In the genomic region with DNA sequence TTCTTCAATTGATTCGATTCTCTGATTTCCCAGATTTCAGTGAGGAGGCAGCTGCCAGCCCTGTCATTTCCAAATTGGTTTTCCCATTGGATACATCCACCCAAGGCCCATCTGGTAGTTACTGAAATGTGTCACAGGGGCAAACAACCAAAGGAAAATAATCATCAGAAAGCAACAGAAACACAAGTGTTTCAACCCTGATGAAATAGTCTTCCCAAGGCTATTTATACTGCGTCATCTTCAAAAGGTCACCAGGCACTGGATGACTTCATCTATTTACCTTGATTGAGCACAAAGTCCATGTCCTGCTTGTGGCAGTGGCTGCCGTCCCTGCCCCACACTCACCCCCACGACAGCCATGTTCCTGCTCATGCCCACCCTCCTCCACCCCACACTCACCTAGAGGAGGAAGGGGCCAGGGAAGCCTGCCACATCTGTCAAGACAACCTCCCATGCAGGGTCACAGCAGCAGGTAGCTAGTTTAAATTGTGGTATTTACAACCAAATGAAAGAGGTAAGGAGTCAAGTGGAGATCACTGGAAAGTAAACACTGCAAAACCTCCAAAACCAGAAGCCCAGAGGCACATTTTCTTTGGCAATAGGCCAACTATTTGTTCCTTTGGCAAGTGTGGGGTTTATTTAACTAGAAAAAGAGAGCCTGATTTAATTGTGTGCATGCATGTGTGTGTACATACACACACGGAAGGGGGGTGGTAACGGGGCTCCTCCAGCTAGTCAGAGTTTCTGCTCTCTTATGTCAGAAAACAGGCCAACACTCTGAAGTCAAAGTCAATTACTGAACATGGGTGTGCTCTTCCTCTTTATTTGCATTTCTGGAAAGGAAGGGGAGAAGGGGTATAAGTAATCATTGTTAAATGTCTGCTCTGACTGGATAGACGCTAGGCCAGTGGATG, we compare ENCODE assay signal across 11 cellular contexts. TPM values are rescaled to one million over a fixed set of nuclear protein-coding genes. Genes with fewer than 3 reads are reported as not detected.
DNase-seq lines count a peak whose midpoint lies in the region; ATAC-seq and TF ChIP-seq lines count a peak whose summit lies in the region.
"Had no signal": no experiment of that assay in that cellular context is flagged by ENCODE, and none has a peak within 500 bp of the region (broad histone marks: within the 10 kb centered on the region; RNA-seq: fewer than 3 reads in every experiment).

No MANE protein-coding gene starts in this region.

- ATAC-seq in GM21737 (IDR thresholded peaks at IDR 0.05; ENCODE audit: unreplicated experiment): no peak
- ATAC-seq: activated naive CD8-positive, alpha-beta T cell treated with anti-CD3 and anti-CD28 coated beads, Interleukin-2, amount 50 U/mL, for 24 hours had no signal

- H3K4me3 ChIP-seq in cardiac fibroblast (replicated peaks in 1 of 2; ENCODE audit: low read depth in 2 of 2, low read length in 2 of 2): no peak overlapping the region
- H3K4me3 ChIP-seq: SJSA1 had no signal

- DNase-seq in HuH-7 (ENCODE audit: low spot score) (peak; percentile 69), NCI-H226 (peak; percentile 25), cardiac fibroblast (ENCODE audit: low read depth in 2 of 2) (peak; percentile 59 to 85), renal cortical epithelial cell (ENCODE audit: low read depth) (peak; percentile 91), T1000 (lab: John Stamatoyannopoulos, UW) (no peak), AG08396 (ENCODE audit: low spot score) (no peak)
- no peak for DNase-seq in stimulated activated CD4-positive, alpha-beta T cell treated with anti-CD3 and anti-CD28 coated beads, Interleukin-4, amount 100 ng/mL, for 1 hour
- DNase-seq: activated naive CD8-positive, alpha-beta T cell treated with anti-CD3 and anti-CD28 coated beads, Interleukin-2, amount 50 U/mL, for 24 hours; immature natural killer cell had no signal

- no peak for TF ChIP-seq CTCF in cardiac fibroblast (IDR thresholded peaks at IDR 0.05; ENCODE audit: low read depth, low read length)

RNA-seq across cellular contexts. Expression of a gene that starts 49.5 kb away (rescaled TPM):
- 19.1 and 41.0 TPM in 2 replicates for total RNA-seq in renal cortical epithelial cell

Comparison
In these comparisons a context has a peak if more than half of its experiments do, and no peak if none do; other contexts are left out.
1. DNase-seq: peak in HuH-7 (single experiment), NCI-H226 (single experiment), cardiac fibroblast (2 of 2) and renal cortical epithelial cell (single experiment); none in stimulated activated CD4-positive, alpha-beta T cell treated with anti-CD3 and anti-CD28 coated beads, Interleukin-4, amount 100 ng/mL, for 1 hour (single experiment), T1000 (single experiment) and AG08396 (single experiment).